Comparison of ENCODE assay signal across 3 cellular contexts in genomic region chr6:117487831-117488230, GRCh38.
A peak's percentile ranks its signal among the peaks of the same experiment; 100 is the strongest.
TF ChIP-seq lines count a peak whose summit lies in the region.

No MANE protein-coding gene starts in this region.

TF ChIP-seq in SK-N-SH, 30 proteins besides CTCF, POLR2A, EP300 and RAD21 (continues in another document):
- TF ChIP-seq USF2 (IDR thresholded peaks at IDR 0.05; ENCODE audit: borderline replicate concordance, low read depth, low read length) (no peak), TAF1 (IDR thresholded peaks at IDR 0.05; ENCODE audit: borderline replicate concordance, low read depth, low read length) (no peak), GABPA (IDR thresholded peaks at IDR 0.05; ENCODE audit: low read depth) (no peak), USF1 (IDR thresholded peaks at IDR 0.05; ENCODE audit: borderline replicate concordance, low read depth) (no peak), GATA2 (CRISPR knock-in tag; IDR thresholded peaks at IDR 0.05) (no peak), SMC3 (IDR thresholded peaks at IDR 0.05; ENCODE audit: low read depth, low read length) (no peak), PBX3 (IDR thresholded peaks at IDR 0.05) (no peak), TEAD4 (IDR thresholded peaks at IDR 0.05; ENCODE audit: borderline replicate concordance, insufficient read depth) (no peak), JUND (IDR thresholded peaks at IDR 0.05) (no peak), TCF12 (IDR thresholded peaks at IDR 0.05) (no peak), FOXJ3 (CRISPR knock-in tag; IDR thresholded peaks at IDR 0.05) (no peak), MAX (IDR thresholded peaks at IDR 0.05; ENCODE audit: low read depth) (no peak), CHD2 (IDR thresholded peaks at IDR 0.05; ENCODE audit: low read length, partially characterized antibody) (no peak), NFIC (IDR thresholded peaks at IDR 0.05; ENCODE audit: borderline replicate concordance) (no peak), ELF1 (IDR thresholded peaks at IDR 0.05) (no peak), NRF1 (IDR thresholded peaks at IDR 0.05; ENCODE audit: low read depth, low read length) (no peak), FOXM1 (IDR thresholded peaks at IDR 0.05; ENCODE audit: low read depth) (no peak), POLR2AphosphoS5 (IDR thresholded peaks at IDR 0.05; ENCODE audit: low read depth, low read length) (no peak)

TF ChIP-seq in SK-N-SH treated with all-trans-retinoic acid at 6 μM for 48 hours, 23 proteins besides CTCF, POLR2A, EP300 and RAD21:
- TF ChIP-seq ZC3H10 (CRISPR knock-in tag; IDR thresholded peaks at IDR 0.05) (no peak), OSR1 (CRISPR knock-in tag; IDR thresholded peaks at IDR 0.05) (no peak), PPARA (CRISPR knock-in tag; IDR thresholded peaks at IDR 0.05; ENCODE audit: borderline replicate concordance) (no peak)

TF ChIP-seq in IMR-90, 13 proteins besides CTCF, POLR2A, EP300 and RAD21:
- TF ChIP-seq FOS (IDR thresholded peaks at IDR 0.05; ENCODE audit: low read depth, low read length) (peak; percentile 55), CEBPB (IDR thresholded peaks at IDR 0.05; ENCODE audit: low read depth, low read length) (peak; percentile 68), NFE2L2 (IDR thresholded peaks at IDR 0.05; ENCODE audit: low read depth, low read length) (no peak), BHLHE40 (IDR thresholded peaks at IDR 0.05; ENCODE audit: low read depth, low read length) (0 out of 2 replicates have a peak, but pooled peaks have one; percentile 21), MXI1 (IDR thresholded peaks at IDR 0.05; ENCODE audit: borderline replicate concordance, low read depth, low read length) (no peak), RFX5 (IDR thresholded peaks at IDR 0.05; ENCODE audit: low read depth, low read length) (no peak)
